ENCODE assay signal across 8 cellular contexts in genomic region chr12:113479578-113480335, GRCh38. TPM values are rescaled to one million over a fixed set of nuclear protein-coding genes. Genes with fewer than 3 reads are reported as not detected.
DNase-seq lines count a peak whose midpoint lies in the region; ATAC-seq and TF ChIP-seq lines count a peak whose summit lies in the region.

No MANE protein-coding gene starts in this region.

- H3K36me3 ChIP-seq in adrenal gland (replicated peaks in 1 of 2) (no peaks in the 10 kb centered on the region), left lung (no peaks in the 10 kb centered on the region)

- WGBS in adrenal gland, 4 donors: 2 to 4% (median 3%) methylated on average over 58 to 61 of the region's 61 CpGs

- TF ChIP-seq CTCF in AG10803 (conservative IDR thresholded peaks at IDR 0.05; ENCODE audit: low read length) (no peak), adrenal gland (IDR thresholded peaks at IDR 0.05) (no peak), left lung (IDR thresholded peaks at IDR 0.05) (no peak)

- H3K4me1 ChIP-seq in adrenal gland (replicated peaks in 1 of 2): no peaks in the 10 kb centered on the region
- H3K4me1 ChIP-seq in left lung: no peaks in the 10 kb centered on the region

- no peak for TF ChIP-seq POLR2A in adrenal gland (IDR thresholded peaks at IDR 0.05)

- H3K4me3 ChIP-seq in AG10803 (ENCODE audit: low read length) (no peak overlapping the region), adrenal gland (no peak overlapping the region), left lung (no peak overlapping the region)

- intact Hi-C loops in adrenal gland (cut with DNase I) (no loop called here), left lung (cut with DNase I) (no loop called here)

- DNase-seq in AG10803 (ENCODE audit: low read depth): peak; percentile 8
- DNase-seq in HuH-7 (ENCODE audit: low spot score): peak; percentile 83
- DNase-seq in adrenal gland: peak in 6 of 7 donors; percentile 32 to 63 (median 53)
- DNase-seq in left lung: no peak
- DNase-seq in DMS79 (lab: John Stamatoyannopoulos, UW): no peak

- peak; percentile 67 for ATAC-seq in left lung
- no peak for ATAC-seq in GM21723 (IDR thresholded peaks at IDR 0.05; ENCODE audit: unreplicated experiment)
- ATAC-seq in HG03469 (IDR thresholded peaks at IDR 0.05; ENCODE audit: unreplicated experiment): no peak
- no peak for ATAC-seq in GM19328 (IDR thresholded peaks at IDR 0.05; ENCODE audit: unreplicated experiment)

- no peaks in the 10 kb centered on the region for H3K9me3 ChIP-seq in adrenal gland (replicated peaks in 1 of 3)
- no peaks in the 10 kb centered on the region for H3K9me3 ChIP-seq in left lung

- H3K27me3 ChIP-seq in adrenal gland (peaks cover 79% of the 10 kb centered on the region), left lung (peaks cover 65 to 99% of the 10 kb centered on the region in 2 donors)

- H3K27ac ChIP-seq in adrenal gland (no peak overlapping the region), left lung (no peak overlapping the region)

RNA-seq across cellular contexts. Expression of gene LHX5, which starts 8.1 kb away (rescaled TPM):
- not detected for total RNA-seq in adrenal gland
- not detected for polyA plus RNA-seq in adrenal gland
- not detected for total RNA-seq in left lung

RNA-seq across cellular contexts. Expression of gene SDSL, which starts 57.6 kb away (rescaled TPM):
- total RNA-seq in adrenal gland (100 to 1,000 TPM in 1 of 8 donors, 10 to 100 TPM in 7; 11.6 to 111 (median 21.4) TPM), left lung (10 to 100 TPM; 12.9 to 13.8 TPM)
- 10 to 100 TPM; 15.9 to 40.3 (median 23.8) TPM for polyA plus RNA-seq in adrenal gland

Comparison
In these comparisons a context has a peak if more than half of its experiments do, and no peak if none do; other contexts are left out.
1. DNase-seq: peak in AG10803 (single experiment), HuH-7 (single experiment) and adrenal gland (6 of 7); none in left lung (0 of 2) and DMS79 (single experiment).